ENCODE assay signal across 8 cellular contexts in the genomic region with DNA sequence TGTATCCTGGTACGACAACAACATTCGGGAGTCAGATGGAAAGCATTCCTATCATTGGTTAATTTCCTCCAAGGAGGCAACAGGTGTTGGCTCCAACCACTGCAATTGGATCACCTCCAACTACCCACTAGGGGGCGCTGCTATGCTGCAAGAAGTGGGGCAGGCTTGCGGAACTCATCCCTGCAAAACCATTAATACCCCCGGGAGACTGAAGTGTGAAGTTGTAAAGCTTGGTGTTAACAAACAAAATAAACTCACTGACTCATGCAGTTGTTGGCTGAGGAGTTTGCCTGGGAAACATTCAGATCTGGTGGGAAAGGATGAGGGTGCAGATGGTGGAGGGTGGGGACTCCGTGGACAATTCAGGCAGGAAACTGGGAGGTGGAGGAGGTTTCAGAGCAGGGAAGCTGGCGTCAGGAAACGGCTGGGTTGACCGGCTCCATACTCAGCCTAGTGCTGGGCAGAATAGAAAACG.
DNase-seq lines count a peak whose midpoint lies in the region; ATAC-seq and TF ChIP-seq lines count a peak whose summit lies in the region.

No MANE protein-coding gene starts in this region.

- H3K4me1 ChIP-seq in lung (ENCODE audit: control insufficient read depth in 2 of 2, insufficient read depth in 2 of 2, low read length in 2 of 2), result peaks cover 0 to 2% of the 10 kb centered on the region in 2 donors

- H3K4me3 ChIP-seq in lung, result no peak overlapping the region

- no peak overlapping the region for H3K27ac ChIP-seq in lung (ENCODE audit: low read depth in 1 of 2, low read length in 1 of 2)

- H3K36me3 ChIP-seq in lung (ENCODE audit: control insufficient read depth in 2 of 2, insufficient read depth in 2 of 2, low read length in 2 of 2), result no peaks in the 10 kb centered on the region

- peak; percentile 18 to 28 for DNase-seq in activated CD4-positive, alpha-beta T cell treated with anti-CD3 and anti-CD28 coated beads for 24 hours (ENCODE audit: low read depth in 2 of 2)
- DNase-seq in activated CD4-positive, alpha-beta T cell treated with anti-CD3 and anti-CD28 coated beads for 1 hour, result no peak
- peak; percentile 71 for DNase-seq in NCI-H2107 treated with DMSO at 0.1 percent for 48 hours (lab: John Stamatoyannopoulos, UW; ENCODE audit: unreplicated experiment)
- peak; percentile 73 for DNase-seq in activated CD4-positive, alpha-beta T cell treated with anti-CD3 and anti-CD28 coated beads for 48 hours
- DNase-seq in effector CD8-positive, alpha-beta T cell (lab: John Stamatoyannopoulos, UW), result peak; percentile 14
- DNase-seq in lung (ENCODE audit: low spot score), result peak; percentile 71
- DNase-seq in stimulated activated CD8-positive, alpha-beta memory T cell treated with anti-CD3 and anti-CD28 coated beads, Interleukin-15, amount 100 ng/mL, for 48 hours (ENCODE audit: low read depth in 2 of 2), result peak; percentile 21 to 26

- ATAC-seq in lung (ENCODE audit: insufficient read depth, low FRiP score), result peak; percentile 19
- ATAC-seq in GM21717 (IDR thresholded peaks at IDR 0.05; ENCODE audit: unreplicated experiment), result no peak

- H3K27me3 ChIP-seq in lung (ENCODE audit: control insufficient read depth, insufficient read depth), result no peaks in the 10 kb centered on the region

- TF ChIP-seq CTCF in lung (IDR thresholded peaks at IDR 0.05; ENCODE audit: control extremely low read depth, extremely low read depth), result no peak

- 2 to 3% methylated on average over 10 of the region's 10 CpGs for WGBS in lung, 2 donors

- peaks cover 2 to 3% of the 10 kb centered on the region in 2 donors for H3K9me3 ChIP-seq in lung (ENCODE audit: control insufficient read depth in 2 of 2, insufficient read depth in 1 of 2, low read length in 1 of 2)
